ENCODE assay signal across 8 cellular contexts in genomic region chr3:150412599-150413069, GRCh38. TPM values are rescaled to one million over a fixed set of nuclear protein-coding genes. Genes with fewer than 3 reads are reported as not detected.
DNase-seq lines count a peak whose midpoint lies in the region; ATAC-seq, FAIRE-seq and TF ChIP-seq lines count a peak whose summit lies in the region.

No MANE protein-coding gene starts in this region.

- H3K9me3 ChIP-seq in A549 (no peaks in the 10 kb centered on the region), OCI-LY1 (ENCODE audit: low read length) (no peaks in the 10 kb centered on the region), aorta (ENCODE audit: control insufficient read depth, low read length) (no peaks in the 10 kb centered on the region)

- H2BK15ac ChIP-seq in mesendoderm (replicated peaks; ENCODE audit: low read depth), result no peak overlapping the region

- TF ChIP-seq EP300 in A549 (IDR thresholded peaks at IDR 0.05), result no peak

- no peak overlapping the region for H4K5ac ChIP-seq in mesendoderm (ENCODE audit: low read length)

- CTCF ChIA-PET in A549 (lab: Yijun Ruan, JAX), result interaction anchor here (0.6 to 8.0 kb wide), 7 partner anchors 9 to 173 kb away, joined by 3 to 75 read pairs (median 6); no protein-coding TSS in a partner anchor

- no peak overlapping the region for H2BK120ac ChIP-seq in mesendoderm (ENCODE audit: low read depth, low read length)

- H2BK5ac ChIP-seq in mesendoderm (ENCODE audit: low read length), result no peak overlapping the region

- no peak overlapping the region for H3K18ac ChIP-seq in mesendoderm (ENCODE audit: low read length)

- H3K4me2 ChIP-seq in A549, result peak overlapping the region; percentile 98
- H3K4me2 ChIP-seq in OCI-LY1 (ENCODE audit: low read length), result peak overlapping the region; percentile 87
- peak overlapping the region; percentile 63 for H3K4me2 ChIP-seq in mesendoderm (ENCODE audit: low read length)

- H3K9me2 ChIP-seq in OCI-LY1 (ENCODE audit: low read depth, low read length), result no peaks in the 10 kb centered on the region

- peaks cover 3% of the 10 kb centered on the region; the same call in 1 of the 2 replicates for H3F3A ChIP-seq in OCI-LY1 (ENCODE audit: insufficient read depth, low read length)

- POLR2A ChIA-PET in A549 (lab: Yijun Ruan, JAX), result interaction anchor here (0.6 to 0.9 kb wide), 3 partner anchors 44 to 134 kb away, joined by 3 to 4 read pairs (median 4); partner anchors contain the start of genes EIF2A and SERP1

- H3K36me3 ChIP-seq in GM06990 (ENCODE audit: control insufficient read depth, insufficient read depth, low read length) (no peaks in the 10 kb centered on the region; the same call in 1 of the 2 replicates), OCI-LY1 (ENCODE audit: insufficient read depth, low read length) (peaks cover 41% of the 10 kb centered on the region), mesendoderm (ENCODE audit: control insufficient read depth, insufficient read depth, low read length) (no peaks in the 10 kb centered on the region), aorta (ENCODE audit: control insufficient read depth in 1 of 2, insufficient read depth in 2 of 2, low read length in 1 of 2) (no peaks in the 10 kb centered on the region)

- intact Hi-C loops in aorta (cut with DNase I), result loop anchor here (5.0 to 10.0 kb wide), 3 partner anchors 35 to 188 kb away; no protein-coding TSS in a partner anchor

- H3K79me2 ChIP-seq in OCI-LY1 (ENCODE audit: insufficient read depth, low read length) (peaks cover 83% of the 10 kb centered on the region), mesendoderm (ENCODE audit: control insufficient read depth, insufficient read depth, low read length) (peaks cover 57% of the 10 kb centered on the region)

- no peak; a peak in 1 of 5 replicates for TF ChIP-seq RAD21 in A549 (conservative IDR thresholded peaks at IDR 0.05 in 1 of 2, IDR thresholded peaks at IDR 0.05 in 1 of 2)

- no peak for TF ChIP-seq POLR2A in A549 (IDR thresholded peaks at IDR 0.05; ENCODE audit: low read length)

- no peak overlapping the region for H4K8ac ChIP-seq in mesendoderm (ENCODE audit: low read depth, low read length)

- WGBS in A549 (ENCODE audit: missing lambda C conversion rate), result 0% methylated on average over 4 of the region's 4 CpGs
- no CpG with 5 or more reads among the region's 4 CpGs for WGBS in mesendoderm (ENCODE audit: extremely low coverage, insufficient coverage, low lambda C conversion rate)
- 1 to 2% methylated on average over 4 of the region's 4 CpGs for WGBS in aorta, 2 donors

- DNase-seq in A549 (ENCODE audit: low read depth in 1 of 2, low spot score in 1 of 2) (peak in 1 of 2 experiments; percentile 57), GM06990 (ENCODE audit: extremely low read depth, insufficient read length) (peak; percentile 6), cerebellar cortex (ENCODE audit: low spot score) (peak; percentile 29), mesendoderm (no peak), aorta (no peak), GDM1 (lab: John Stamatoyannopoulos, UW) (no peak)

- H3K27me3 ChIP-seq in GM06990 (replicated peaks; ENCODE audit: control insufficient read depth, insufficient read depth, low read length) (no peaks in the 10 kb centered on the region), OCI-LY1 (ENCODE audit: insufficient read depth, low read length) (no peaks in the 10 kb centered on the region), mesendoderm (ENCODE audit: insufficient read depth, low read length, poor library complexity) (no peaks in the 10 kb centered on the region), aorta (ENCODE audit: control insufficient read depth in 1 of 2, insufficient read depth in 2 of 2, low read length in 1 of 2) (no peaks in the 10 kb centered on the region)

- H2AFZ ChIP-seq in OCI-LY1 (ENCODE audit: low read length), result no peak overlapping the region

- no peak for FAIRE-seq in A549 (lab: Jason Lieb, UNC)

- peak overlapping the region; percentile 4 to 33; a peak in 2 of 6 replicates for H3K27ac ChIP-seq in A549
- H3K27ac ChIP-seq in OCI-LY1 (ENCODE audit: low read depth, low read length, poor library complexity, severe bottlenecking), result no peak overlapping the region
- H3K27ac ChIP-seq in mesendoderm (ENCODE audit: low read depth, low read length), result no peak overlapping the region
- H3K27ac ChIP-seq in aorta (ENCODE audit: low read depth in 1 of 2, low read length in 2 of 2), result no peak overlapping the region

- H3K56ac ChIP-seq in mesendoderm (ENCODE audit: low read length), result peak overlapping the region; percentile 45

- H3K23ac ChIP-seq in mesendoderm (ENCODE audit: low read length), result no peak overlapping the region

- peaks cover 11% of the 10 kb centered on the region for H3K79me1 ChIP-seq in mesendoderm (ENCODE audit: low read length)

- TF ChIP-seq CTCF in A549 (IDR thresholded peaks at IDR 0.05) (no peak), GM06990 (IDR thresholded peaks at IDR 0.05; ENCODE audit: insufficient read depth, low read length, poor library complexity, severe bottlenecking) (no peak), OCI-LY1 (IDR thresholded peaks at IDR 0.05; ENCODE audit: low read length) (no peak)

- H3K4ac ChIP-seq in mesendoderm (ENCODE audit: low read depth, low read length), result no peak overlapping the region

- H4K20me1 ChIP-seq in OCI-LY1 (ENCODE audit: insufficient read depth, low read length), result peaks cover 11% of the 10 kb centered on the region

- H3K4me3 ChIP-seq in A549, result peak overlapping the region; percentile 78
- peak overlapping the region; percentile 97 for H3K4me3 ChIP-seq in GM06990 (replicated peaks; ENCODE audit: low read depth, low read length)
- H3K4me3 ChIP-seq in OCI-LY1 (ENCODE audit: low read depth, low read length, poor library complexity, severe bottlenecking), result peak overlapping the region; percentile 94
- H3K4me3 ChIP-seq in mesendoderm (ENCODE audit: low read length), result peak overlapping the region; percentile 19
- peak overlapping the region; percentile 73 to 75 for H3K4me3 ChIP-seq in aorta (ENCODE audit: low read length in 2 of 2)

- H3K9ac ChIP-seq in OCI-LY1 (ENCODE audit: low read length), result peak overlapping the region; percentile 77
- peak overlapping the region; percentile 61 for H3K9ac ChIP-seq in mesendoderm (ENCODE audit: low read length)

- ATAC-seq in A549 (no peak), aorta (ENCODE audit: low FRiP score) (no peak), GM18511 (IDR thresholded peaks at IDR 0.05; ENCODE audit: unreplicated experiment) (no peak)

- H3K4me1 ChIP-seq in A549 (peaks cover 47% of the 10 kb centered on the region), OCI-LY1 (ENCODE audit: insufficient read depth, low read length, severe bottlenecking) (peaks cover 47% of the 10 kb centered on the region), mesendoderm (ENCODE audit: control insufficient read depth, low read depth, low read length) (peaks cover 2% of the 10 kb centered on the region), aorta (ENCODE audit: control insufficient read depth in 1 of 2, insufficient read depth in 2 of 2, low read length in 2 of 2) (peaks cover 4 to 7% of the 10 kb centered on the region in 2 donors)

- no peak overlapping the region for H2AK5ac ChIP-seq in mesendoderm (ENCODE audit: low read length)

TF ChIP-seq in A549, 52 proteins besides CTCF, POLR2A, EP300 and RAD21:
- peak; percentile 62 for TF ChIP-seq USF2 (IDR thresholded peaks at IDR 0.05)
- TF ChIP-seq MYC (IDR thresholded peaks at IDR 0.05; ENCODE audit: borderline replicate concordance, low read length), result no peak
- 0 out of 4 replicates have a peak, but pooled peaks of 1 of the 2 experiments have one; percentile 5 for TF ChIP-seq CEBPB (IDR thresholded peaks at IDR 0.05)
- TF ChIP-seq NR3C1 (IDR thresholded peaks at IDR 0.05), result no peak
- TF ChIP-seq RARB (CRISPR knock-in tag; IDR thresholded peaks at IDR 0.05), result no peak
- no peak for TF ChIP-seq BHLHE40 (IDR thresholded peaks at IDR 0.05; ENCODE audit: low read depth, low read length)
TF ChIP-seq in A549: peak in this region for 2.

RNA-seq across cellular contexts. Expression of gene TSC22D2, which starts 4.5 kb away (rescaled TPM):
- polyA plus RNA-seq in A549 (2011; rRNA removed), result 13.8 and 13.9 TPM in 2 replicates
- 3.2 and 4.0 TPM in 2 replicates for polyA plus RNA-seq in A549 (2012; cell fraction: cytosol; rRNA removed)
- 5.5 and 7.9 TPM in 2 replicates for polyA plus RNA-seq in A549 (2012; cell fraction: nucleus; rRNA removed)
- 8.8 to 11.1 TPM (median 10.1 TPM) in 3 replicates for polyA plus RNA-seq in A549 (2017; fragmentation: RNase III; extraction: RNeasy Plus Mini Kit Qiagen cat#74134 plus additional on column Dnase treatment)
- polyA minus RNA-seq in A549 (2011; rRNA and poly(A)+ RNA removed), result 27.4 and 34.4 TPM in 2 replicates
- polyA plus RNA-seq in mesendoderm (2013, experiment 1 of 2), result 17.9 TPM
- 18.6 TPM for polyA plus RNA-seq in mesendoderm (2013, experiment 2 of 2)
- total RNA-seq in aorta, result 10 to 100 TPM; 43.9 to 64.7 TPM
- 10 to 100 TPM; 10.6 to 11.5 TPM for polyA plus RNA-seq in aorta

Comparison
In these comparisons a context has a peak if more than half of its experiments do, and no peak if none do; other contexts are left out.
1. DNase-seq: peak in GM06990 (single experiment) and cerebellar cortex (single experiment); none in mesendoderm (single experiment), aorta (0 of 2) and GDM1 (single experiment).
2. H3K27ac ChIP-seq: peak in A549 (2 of 2); none in OCI-LY1 (single experiment), mesendoderm (single experiment) and aorta (0 of 2).
3. H3K4me3 ChIP-seq: peak in every context shown above with its lines; median percentile 97 in GM06990; 94 in OCI-LY1; 78 in A549; 74 in aorta; 19 in mesendoderm.
4. Peak in every context shown above with its lines, with median percentiles within 50 percentile points of each other: H3K4me2 ChIP-seq.